ENCODE assay signal across 17 cellular contexts in genomic region chr7:91603707-91604106, GRCh38.
DNase-seq lines count a peak whose midpoint lies in the region; TF ChIP-seq lines count a peak whose summit lies in the region.
"Had no signal": no experiment of that assay in that cellular context is flagged by ENCODE, and none has a peak within 500 bp of the region (broad histone marks: within the 10 kb centered on the region; RNA-seq: fewer than 3 reads in every experiment).

No MANE protein-coding gene starts in this region.

- H3K4me3 Mint-ChIP-seq in neural crest cell (no peak overlapping the region), chondrocyte (ENCODE audit: unreplicated experiment) (no peak overlapping the region)
- H3K4me3 Mint-ChIP-seq: CD8-positive, alpha-beta T cell; IgD-negative memory B cell had no signal

- H3K27me3 Mint-ChIP-seq in neural crest cell (ENCODE audit: low read depth): no peaks in the 10 kb centered on the region
- no peaks in the 10 kb centered on the region for H3K27me3 Mint-ChIP-seq in chondrocyte (ENCODE audit: low read depth)

- TF ChIP-seq CTCF in neural crest cell (conservative IDR thresholded peaks at IDR 0.05) (no peak), chondrocyte (IDR thresholded peaks at IDR 0.05) (no peak)

- H3K9me3 Mint-ChIP-seq in neural crest cell (no peaks in the 10 kb centered on the region), chondrocyte (ENCODE audit: low read depth) (no peaks in the 10 kb centered on the region)
- H3K9me3 Mint-ChIP-seq: CD8-positive, alpha-beta T cell had no signal

- peak overlapping the region; percentile 48 for H3K27ac Mint-ChIP-seq in neural crest cell (ENCODE audit: unreplicated experiment)
- H3K27ac Mint-ChIP-seq in chondrocyte (ENCODE audit: unreplicated experiment): no peak overlapping the region
- H3K27ac Mint-ChIP-seq: CD8-positive, alpha-beta T cell; IgD-negative memory B cell had no signal

- DNase-seq in NCI-H748 (lab: John Stamatoyannopoulos, UW; ENCODE audit: unreplicated experiment) (peak; percentile 34), NCI-H748 treated with DMSO at 0.1 percent for 48 hours (lab: John Stamatoyannopoulos, UW) (no peak), NCI-H1092 (lab: John Stamatoyannopoulos, UW) (peak; percentile 17), NCI-H2171 treated with DMSO at 0.1 percent for 48 hours (lab: John Stamatoyannopoulos, UW) (peak; percentile 90), neural crest cell (ENCODE audit: low read depth, low spot score) (no peak), A172 (ENCODE audit: low spot score) (no peak), chondrocyte (ENCODE audit: low spot score) (no peak)
- DNase-seq in stimulated activated CD4-positive, alpha-beta T cell treated with anti-CD3 and anti-CD28 coated beads, Interleukin-4, amount 100 ng/mL, for 1 hour: no peak
- DNase-seq: CD8-positive, alpha-beta T cell; GDM1; Karpas-422; NCI-H1436 treated with DMSO at 0.1 percent for 48 hours; NCI-H446; NK-92 treated with Interleukin-12 subunit alpha and Interleukin-12 subunit beta, amount 100 ng/mL, for 24 hours; SW 1271; T-helper 2 cell had no signal

- H3K36me3 Mint-ChIP-seq in neural crest cell (ENCODE audit: low read depth) (no peaks in the 10 kb centered on the region), chondrocyte (ENCODE audit: low read depth) (no peaks in the 10 kb centered on the region)
- H3K36me3 Mint-ChIP-seq: CD8-positive, alpha-beta T cell had no signal

- H3K4me1 Mint-ChIP-seq in neural crest cell (no peaks in the 10 kb centered on the region), chondrocyte (ENCODE audit: low read depth) (no peaks in the 10 kb centered on the region)
- H3K4me1 Mint-ChIP-seq: IgD-negative memory B cell had no signal

Comparison
In these comparisons a context has a peak if more than half of its experiments do, and no peak if none do; other contexts are left out.
1. DNase-seq: peak in NCI-H748 (single experiment), NCI-H1092 (single experiment) and NCI-H2171 treated with DMSO at 0.1 percent for 48 hours (single experiment); none in NCI-H748 treated with DMSO at 0.1 percent for 48 hours (single experiment), neural crest cell (single experiment), stimulated activated CD4-positive, alpha-beta T cell treated with anti-CD3 and anti-CD28 coated beads, Interleukin-4, amount 100 ng/mL, for 1 hour (single experiment), A172 (single experiment) and chondrocyte (single experiment).